8 cellular contexts compared by ENCODE assay signal in the genomic region with DNA sequence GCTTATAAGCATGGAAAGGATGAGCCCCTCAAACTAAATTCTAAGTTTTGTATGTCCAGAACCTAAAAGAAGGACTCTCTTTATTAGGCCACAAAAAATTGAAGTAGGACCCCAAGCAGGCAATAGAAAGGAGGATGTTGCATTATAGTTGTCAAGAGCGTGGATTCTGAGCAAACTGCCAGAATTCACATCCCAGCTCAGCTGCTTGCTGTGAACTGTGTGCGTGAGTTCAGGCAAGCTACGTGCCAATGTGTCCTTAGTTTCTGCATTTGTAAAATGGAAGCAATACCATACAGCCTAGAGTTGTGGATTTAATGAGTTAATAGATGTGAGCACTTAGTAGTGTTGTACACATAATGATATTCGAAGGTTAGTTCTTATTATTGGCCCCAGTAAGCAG.
"Had no signal": no experiment of that assay in that cellular context is flagged by ENCODE, and none has a peak within 500 bp of the region (broad histone marks: within the 10 kb centered on the region; RNA-seq: fewer than 3 reads in every experiment).

No MANE protein-coding gene starts in this region.

- H3K36me3 Mint-ChIP-seq: IgD-negative memory B cell had no signal

- H3K4me3 ChIP-seq: GM23248, HAP-1 had no signal

- H2AFZ ChIP-seq: GM23248 had no signal

- H3K36me3 ChIP-seq: HAP-1 had no signal

- H3K9me3 Mint-ChIP-seq: HFFc6, IgD-negative memory B cell had no signal

- H3K9ac ChIP-seq: GM23248, KMS-11 had no signal

- H3K4me1 Mint-ChIP-seq: IgD-negative memory B cell had no signal

- ATAC-seq: HCT116, HepG2 had no signal

- H3K27ac ChIP-seq: GM23248, KMS-11 had no signal

- H3K4me2 ChIP-seq: KMS-11 had no signal

- H3K4me3 Mint-ChIP-seq: HFFc6, IgD-negative memory B cell had no signal

- DNase-seq: GM23248, HFFc6, KBM-7 had no signal

- H3K9me3 ChIP-seq: HAP-1 had no signal

- H3K4me1 ChIP-seq: HAP-1 had no signal

- H3K27ac Mint-ChIP-seq: HFFc6, IgD-negative memory B cell had no signal
